Comparison of ENCODE assay signal across 9 cellular contexts in the genomic region with DNA sequence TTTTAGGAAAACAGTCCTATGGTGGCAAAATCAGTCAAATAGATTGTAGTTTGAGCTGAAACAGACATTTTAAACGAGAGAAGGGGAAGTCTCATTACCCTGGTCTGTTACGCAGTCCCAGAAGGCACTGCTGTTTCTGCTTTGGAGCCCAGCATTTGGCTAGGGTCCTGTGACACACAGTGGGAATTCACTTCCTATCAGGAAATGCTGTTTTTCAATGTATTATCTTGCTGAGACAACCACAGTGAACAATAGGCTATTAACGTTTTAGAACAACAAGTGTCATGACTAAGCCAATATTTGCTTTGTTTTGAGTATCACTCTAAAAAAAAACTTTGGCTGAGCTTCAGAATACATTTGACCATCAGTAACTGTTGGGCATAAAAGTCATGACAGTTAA.
DNase-seq lines count a peak whose midpoint lies in the region; ATAC-seq, FAIRE-seq and TF ChIP-seq lines count a peak whose summit lies in the region.
"Had no signal": no experiment of that assay in that cellular context is flagged by ENCODE, and none has a peak within 500 bp of the region (broad histone marks: within the 10 kb centered on the region; RNA-seq: fewer than 3 reads in every experiment).

No MANE protein-coding gene starts in this region.

- no peaks in the 10 kb centered on the region for H3K9me3 ChIP-seq in CD8-positive, alpha-beta T cell (ENCODE audit: low read length)
- H3K9me3 ChIP-seq in K562 (replicated peaks; ENCODE audit: control insufficient read depth, insufficient read depth, low read depth, low read length) = no peaks in the 10 kb centered on the region
- H3K9me3 ChIP-seq in liver (ENCODE audit: control insufficient read depth in 4 of 4, low read length in 3 of 4) = no peaks in the 10 kb centered on the region
- no peaks in the 10 kb centered on the region for H3K9me3 ChIP-seq in ovary

- in situ Hi-C loops in K562 (cut with MboI) = no loop called here

- no peaks in the 10 kb centered on the region for H4K20me1 ChIP-seq in K562 (replicated peaks; ENCODE audit: control insufficient read depth, insufficient read depth, low read length)

- no peak for DNase-seq in CD8-positive, alpha-beta T cell
- DNase-seq in LoVo (ENCODE audit: low spot score) = peak; percentile 26
- DNase-seq in K562 (ENCODE audit: extremely low read depth in 1 of 4, low spot score in 3 of 4) = peak in 2 of 4 experiments; percentile 30 to 61
- DNase-seq in GM19240 (ENCODE audit: insufficient read length, low spot score) = no peak
- no peak for DNase-seq in ovary

- WGBS in K562 (ENCODE audit: insufficient coverage, low coverage, missing lambda C conversion rate) = 20% methylated on average over 3 of the region's 3 CpGs
- 41% methylated on average over 3 of the region's 3 CpGs for WGBS in liver
- 39 to 55% (median 50%) methylated on average over 3 of the region's 3 CpGs for WGBS in ovary, 3 donors

- H3K27me3 Mint-ChIP-seq in CD8-positive, alpha-beta T cell (ENCODE audit: low read depth) = no peaks in the 10 kb centered on the region

- no peaks in the 10 kb centered on the region for H3K36me3 ChIP-seq in CD8-positive, alpha-beta T cell (ENCODE audit: insufficient read depth, low read length)
- H3K36me3 ChIP-seq in K562 (ENCODE audit: control insufficient read depth, insufficient read depth, low read length) (peaks cover 4% of the 10 kb centered on the region; the same call in 1 of the 3 replicates), liver (ENCODE audit: control insufficient read depth in 4 of 4, insufficient read depth in 3 of 4, low read depth in 1 of 4, low read length in 3 of 4) (no peaks in the 10 kb centered on the region), ovary (no peaks in the 10 kb centered on the region)
- H3K36me3 ChIP-seq: cardiac muscle cell had no signal

- TF ChIP-seq EP300 in K562 (IDR thresholded peaks at IDR 0.05; ENCODE audit: low read length) (no peak), ovary (IDR thresholded peaks at IDR 0.05) (no peak)

- H2AFZ ChIP-seq in K562 (ENCODE audit: low read depth, low read length) = peak overlapping the region; percentile 75

- H3K27ac Mint-ChIP-seq in CD8-positive, alpha-beta T cell = peak overlapping the region; percentile 90

- no peak for ATAC-seq in CD8-positive, alpha-beta T cell
- ATAC-seq in K562 (peak; percentile 55), HG03159 (IDR thresholded peaks at IDR 0.05; ENCODE audit: unreplicated experiment) (no peak), HG03175 (IDR thresholded peaks at IDR 0.05; ENCODE audit: unreplicated experiment) (no peak)

- peak; percentile 51 for FAIRE-seq in K562 (lab: Jason Lieb, UNC)

- BruUV-seq in K562 (replicated peaks; lab: Mats Ljungman, UMichigan) = no TSS peak

- H3K27me3 ChIP-seq in CD8-positive, alpha-beta T cell (ENCODE audit: insufficient read depth, low read length) = no peaks in the 10 kb centered on the region
- H3K27me3 ChIP-seq in K562 (ENCODE audit: control insufficient read depth in 2 of 2, insufficient read depth in 2 of 2, low read length in 2 of 2) = no peaks in the 10 kb centered on the region
- H3K27me3 ChIP-seq in liver (ENCODE audit: control insufficient read depth in 4 of 4, insufficient read depth in 4 of 4, low read length in 3 of 4) = no peaks in the 10 kb centered on the region
- H3K27me3 ChIP-seq in ovary = no peaks in the 10 kb centered on the region
- H3K27me3 ChIP-seq: cardiac muscle cell had no signal

- H3K9me3 Mint-ChIP-seq in CD8-positive, alpha-beta T cell = no peaks in the 10 kb centered on the region

- POLR2A ChIA-PET in CD8-positive, alpha-beta T cell (lab: Charles Lee) = interaction anchor here (0.7 to 1.2 kb wide), 2 partner anchors 21 to 140 kb away, joined by 3 read pairs; no protein-coding TSS in a partner anchor
- POLR2A ChIA-PET in K562 (lab: Yijun Ruan, JAX) = interaction anchor here (0.6 to 1.2 kb wide), 4 partner anchors 8 to 228 kb away, joined by 3 to 6 read pairs (median 3); no protein-coding TSS in a partner anchor

- CTCF ChIA-PET in CD8-positive, alpha-beta T cell (lab: Charles Lee) = interaction anchor here (1.4 to 1.5 kb wide), 3 partner anchors 73 to 153 kb away, joined by 3 read pairs; no protein-coding TSS in a partner anchor
- CTCF ChIA-PET in K562 (lab: Yijun Ruan, JAX; ENCODE audit: low intra/inter-chr PET ratio) = no interaction called here

- TF ChIP-seq RAD21 in K562 (CRISPR knock-in tag; conservative IDR thresholded peaks at IDR 0.05 in 1 of 2, IDR thresholded peaks at IDR 0.05 in 1 of 2) (no peak), liver (IDR thresholded peaks at IDR 0.05) (peak in 1 of 2 donors; percentile 11)

- no peak for TF ChIP-seq CTCF in CD8-positive, alpha-beta T cell (IDR thresholded peaks at IDR 0.05)
- TF ChIP-seq CTCF in K562 (IDR thresholded peaks at IDR 0.05 in 2 of 3, conservative IDR thresholded peaks at IDR 0.05 in 1 of 3; ENCODE audit: insufficient read depth in 2 of 3, low read depth in 1 of 3, low read length in 3 of 3) (no peak), liver (IDR thresholded peaks at IDR 0.05; ENCODE audit: low read depth, low read length, missing input control) (no peak), ovary (IDR thresholded peaks at IDR 0.05) (no peak)

- peaks cover 88% of the 10 kb centered on the region for H3K4me1 Mint-ChIP-seq in CD8-positive, alpha-beta T cell (ENCODE audit: low read depth)

- H3K79me2 ChIP-seq in K562 (ENCODE audit: control insufficient read depth, insufficient read depth, low read length) = peaks cover 80% of the 10 kb centered on the region

- H3K4me3 ChIP-seq in CD8-positive, alpha-beta T cell (ENCODE audit: low read depth, low read length) = no peak overlapping the region
- H3K4me3 ChIP-seq in K562 (no peak overlapping the region), liver (ENCODE audit: low read depth in 1 of 3, low read length in 3 of 3) (no peak overlapping the region), ovary (no peak overlapping the region)
- H3K4me3 ChIP-seq: cardiac muscle cell had no signal

- peaks cover 83% of the 10 kb centered on the region for H3K4me1 ChIP-seq in CD8-positive, alpha-beta T cell (ENCODE audit: insufficient read depth, low read length)
- H3K4me1 ChIP-seq in K562 (replicated peaks in 1 of 2; ENCODE audit: control insufficient read depth in 2 of 2, insufficient read depth in 2 of 2, low read length in 2 of 2) (peaks cover 11 to 47% of the 10 kb centered on the region in 2 experiments; a peak in 4 of 5 replicates), liver (ENCODE audit: control insufficient read depth in 4 of 4, insufficient read depth in 4 of 4, low read length in 3 of 4) (peaks cover 2 to 10% (median 4%) of the 10 kb centered on the region in 4 donors), ovary (ENCODE audit: insufficient read depth) (peaks cover 9% of the 10 kb centered on the region)

- no peak overlapping the region for H3K27ac ChIP-seq in CD8-positive, alpha-beta T cell (ENCODE audit: low read depth, low read length)
- peak overlapping the region; percentile 91 for H3K27ac ChIP-seq in K562 (ENCODE audit: extremely low read depth, low read depth, low read length)
- H3K27ac ChIP-seq in liver (ENCODE audit: low read depth in 1 of 2, low read length in 2 of 2) = peak overlapping the region; percentile 25 to 29
- peak overlapping the region in 1 of 2 donors; percentile 3 for H3K27ac ChIP-seq in ovary
- H3K27ac ChIP-seq: cardiac muscle cell had no signal

- TF ChIP-seq POLR2A in K562 (conservative IDR thresholded peaks at IDR 0.05) (no peak), ovary (IDR thresholded peaks at IDR 0.05) (no peak)

- H3K4me2 ChIP-seq in K562 (ENCODE audit: insufficient read depth, low read length) = peak overlapping the region; percentile 60; the same call in 1 of the 2 replicates

- peak overlapping the region; percentile 39 for H3K4me3 Mint-ChIP-seq in CD8-positive, alpha-beta T cell

- intact Hi-C loops in CD8-positive, alpha-beta T cell (cut with DNase I, micrococcal nuclease) = no loop called here
- intact Hi-C loops in K562 (cut with micrococcal nuclease) (loop anchor here (5.0 kb wide), 2 partner anchors 105 to 125 kb away; partner anchors contain the start of gene MXI1), ovary (cut with DNase I) (no loop called here)

- no peaks in the 10 kb centered on the region for H3K9me1 ChIP-seq in K562 (ENCODE audit: control insufficient read depth, insufficient read depth, low read length)

- H3K36me3 Mint-ChIP-seq in CD8-positive, alpha-beta T cell = peaks cover 14% of the 10 kb centered on the region

- H3K9ac ChIP-seq in K562 (ENCODE audit: insufficient read depth in 1 of 2, low read depth in 2 of 2, low read length in 2 of 2) (peak overlapping the region in 1 of 2 experiments; percentile 87; a peak in 2 of 4 replicates), liver (ENCODE audit: low read depth in 1 of 2, low read length in 2 of 2) (no peak overlapping the region)

TF ChIP-seq in K562, 482 proteins besides CTCF, POLR2A, EP300 and RAD21 (continues in another document):
- no peak for TF ChIP-seq KLF16 (IDR thresholded peaks at IDR 0.05)

TF ChIP-seq in liver, 16 proteins besides CTCF, POLR2A, EP300 and RAD21 (continues in another document):
- TF ChIP-seq SP1 (IDR thresholded peaks at IDR 0.05) = peak; percentile 26
- TF ChIP-seq GABPA (IDR thresholded peaks at IDR 0.05 in 1 of 2, conservative IDR thresholded peaks at IDR 0.05 in 1 of 2) = no peak
- TF ChIP-seq, protein P1, sequence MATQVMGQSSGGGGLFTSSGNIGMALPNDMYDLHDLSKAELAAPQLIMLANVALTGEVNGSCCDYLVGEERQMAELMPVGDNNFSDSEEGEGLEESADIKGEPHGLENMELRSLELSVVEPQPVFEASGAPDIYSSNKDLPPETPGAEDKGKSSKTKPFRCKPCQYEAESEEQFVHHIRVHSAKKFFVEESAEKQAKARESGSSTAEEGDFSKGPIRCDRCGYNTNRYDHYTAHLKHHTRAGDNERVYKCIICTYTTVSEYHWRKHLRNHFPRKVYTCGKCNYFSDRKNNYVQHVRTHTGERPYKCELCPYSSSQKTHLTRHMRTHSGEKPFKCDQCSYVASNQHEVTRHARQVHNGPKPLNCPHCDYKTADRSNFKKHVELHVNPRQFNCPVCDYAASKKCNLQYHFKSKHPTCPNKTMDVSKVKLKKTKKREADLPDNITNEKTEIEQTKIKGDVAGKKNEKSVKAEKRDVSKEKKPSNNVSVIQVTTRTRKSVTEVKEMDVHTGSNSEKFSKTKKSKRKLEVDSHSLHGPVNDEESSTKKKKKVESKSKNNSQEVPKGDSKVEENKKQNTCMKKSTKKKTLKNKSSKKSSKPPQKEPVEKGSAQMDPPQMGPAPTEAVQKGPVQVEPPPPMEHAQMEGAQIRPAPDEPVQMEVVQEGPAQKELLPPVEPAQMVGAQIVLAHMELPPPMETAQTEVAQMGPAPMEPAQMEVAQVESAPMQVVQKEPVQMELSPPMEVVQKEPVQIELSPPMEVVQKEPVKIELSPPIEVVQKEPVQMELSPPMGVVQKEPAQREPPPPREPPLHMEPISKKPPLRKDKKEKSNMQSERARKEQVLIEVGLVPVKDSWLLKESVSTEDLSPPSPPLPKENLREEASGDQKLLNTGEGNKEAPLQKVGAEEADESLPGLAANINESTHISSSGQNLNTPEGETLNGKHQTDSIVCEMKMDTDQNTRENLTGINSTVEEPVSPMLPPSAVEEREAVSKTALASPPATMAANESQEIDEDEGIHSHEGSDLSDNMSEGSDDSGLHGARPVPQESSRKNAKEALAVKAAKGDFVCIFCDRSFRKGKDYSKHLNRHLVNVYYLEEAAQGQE (IDR thresholded peaks at IDR 0.05) = peak; percentile 44
- no peak for TF ChIP-seq EGR1 (IDR thresholded peaks at IDR 0.05; ENCODE audit: low read depth in 2 of 2)
- TF ChIP-seq JUND (IDR thresholded peaks at IDR 0.05) = no peak
